22 cellular contexts compared by ENCODE assay signal in genomic region chr1:220339581-220339980, GRCh38.
A peak's percentile ranks its signal among the peaks of the same experiment; 100 is the strongest.
DNase-seq lines count a peak whose midpoint lies in the region; ATAC-seq and TF ChIP-seq lines count a peak whose summit lies in the region.
"Had no signal": no experiment of that assay in that cellular context is flagged by ENCODE, and none has a peak within 500 bp of the region (broad histone marks: within the 10 kb centered on the region; RNA-seq: fewer than 3 reads in every experiment).

No MANE protein-coding gene starts in this region.

- no peak for TF ChIP-seq POLR2A in breast epithelium (IDR thresholded peaks at IDR 0.05)

- no TSS peak for BruUV-seq in MCF 10A (replicated peaks; lab: Mats Ljungman, UMichigan)

- WGBS in HUES64 = 100% methylated on average over 1 of the region's 1 CpG
- 93% methylated on average over 1 of the region's 1 CpG; no CpG with 5 or more reads in 1 of the 2 experiments for WGBS in endodermal cell (ENCODE audit: insufficient coverage in 1 of 2, insufficient read length in 1 of 2), 2 experiments
- 92 to 100% (median 92%) methylated on average over 1 of the region's 1 CpG for WGBS in psoas muscle, 3 donors

- TF ChIP-seq CTCF in MCF 10A (IDR thresholded peaks at IDR 0.05; ENCODE audit: unreplicated experiment) (no peak), breast epithelium (IDR thresholded peaks at IDR 0.05) (no peak), endodermal cell (conservative IDR thresholded peaks at IDR 0.05) (peak; percentile 18), psoas muscle (IDR thresholded peaks at IDR 0.05) (peak; percentile 23)

- no peaks in the 10 kb centered on the region for H3K9me3 Mint-ChIP-seq in MCF 10A (ENCODE audit: unreplicated experiment)
- no peaks in the 10 kb centered on the region for H3K9me3 Mint-ChIP-seq in endodermal cell
- H3K9me3 Mint-ChIP-seq in stimulated activated naive B cell treated with anti-CD40 and anti-IgM and Interleukin-4, amounts not matched to agents 10 μg/mL and 1 μg/mL and 100 μg/mL, for 72 hours = no peaks in the 10 kb centered on the region
- no peaks in the 10 kb centered on the region for H3K9me3 Mint-ChIP-seq in CD4-positive, alpha-beta memory T cell
- H3K9me3 Mint-ChIP-seq: activated CD4-positive, alpha-beta memory T cell treated with anti-CD3 and anti-CD28 coated beads, Interleukin-2, amount 10 ng/mL, durations not matched to agents 7 days and 5 days; activated naive CD4-positive, alpha-beta T cell treated with anti-CD3 and anti-CD28 coated beads, Interleukin-2, amount 10 ng/mL, durations not matched to agents 7 days and 5 days; CD4-positive, alpha-beta T cell; central memory CD8-positive, alpha-beta T cell had no signal

- H3K4me3 Mint-ChIP-seq in MCF 10A (ENCODE audit: unreplicated experiment) (no peak overlapping the region), endodermal cell (no peak overlapping the region)
- no peak overlapping the region for H3K4me3 Mint-ChIP-seq in stimulated activated naive B cell treated with anti-CD40 and anti-IgM and Interleukin-4, amounts not matched to agents 10 μg/mL and 1 μg/mL and 100 μg/mL, for 72 hours
- H3K4me3 Mint-ChIP-seq in CD4-positive, alpha-beta memory T cell = no peak overlapping the region
- H3K4me3 Mint-ChIP-seq: activated CD4-positive, alpha-beta memory T cell treated with anti-CD3 and anti-CD28 coated beads, Interleukin-2, amount 10 ng/mL, durations not matched to agents 7 days and 5 days; activated naive CD4-positive, alpha-beta T cell treated with anti-CD3 and anti-CD28 coated beads, Interleukin-2, amount 10 ng/mL, durations not matched to agents 7 days and 5 days; CD4-positive, alpha-beta T cell; central memory CD8-positive, alpha-beta T cell had no signal

- DNase-seq in MCF 10A (ENCODE audit: unreplicated experiment) (peak; percentile 45), breast epithelium (ENCODE audit: low spot score in 2 of 2) (no peak), endodermal cell (no peak), psoas muscle (no peak), SHP77 treated with DMSO at 0.1 percent for 48 hours (lab: John Stamatoyannopoulos, UW) (no peak)
- no peak for DNase-seq in stimulated activated naive B cell treated with anti-CD40 and anti-IgM and Interleukin-4, amounts not matched to agents 10 μg/mL and 1 μg/mL and 100 μg/mL, for 72 hours
- DNase-seq in CD4-positive, alpha-beta memory T cell = no peak
- DNase-seq: activated CD4-positive, alpha-beta memory T cell treated with anti-CD3 and anti-CD28 coated beads, Interleukin-2, amount 10 ng/mL, durations not matched to agents 7 days and 5 days; activated CD4-positive, CD25-positive, alpha-beta regulatory T cell; activated naive CD4-positive, alpha-beta T cell treated with anti-CD3 and anti-CD28 coated beads, Interleukin-2, amount 10 ng/mL, durations not matched to agents 7 days and 5 days; activated T-cell treated with anti-CD3 and anti-CD28 coated beads, Interleukin-2, amount 50 U/mL, for 1 hour; anterior cingulate cortex; CD4-positive, alpha-beta T cell; GOT3; occipital lobe; T-helper 2 cell; testis had no signal

- H3K27ac ChIP-seq in breast epithelium = no peak overlapping the region
- peak overlapping the region; percentile 98 for H3K27ac ChIP-seq in HUES64 (ENCODE audit: low read depth, low read length)
- H3K27ac ChIP-seq in endodermal cell (ENCODE audit: low read depth, low read length) = no peak overlapping the region
- H3K27ac ChIP-seq in psoas muscle = no peak overlapping the region
- no peak overlapping the region for H3K27ac ChIP-seq in CD4-positive, alpha-beta memory T cell (ENCODE audit: low read depth, low read length)
- H3K27ac ChIP-seq: esophagus muscularis mucosa, right atrium auricular region, testis had no signal

- H3K4me1 ChIP-seq in breast epithelium (no peaks in the 10 kb centered on the region), HUES64 (ENCODE audit: insufficient read depth, low read length) (peaks cover 29% of the 10 kb centered on the region), endodermal cell (ENCODE audit: control insufficient read depth, insufficient read depth, low read length) (no peaks in the 10 kb centered on the region), psoas muscle (no peaks in the 10 kb centered on the region)
- H3K4me1 ChIP-seq in CD4-positive, alpha-beta memory T cell (ENCODE audit: insufficient read depth, low read length) = no peaks in the 10 kb centered on the region
- H3K4me1 ChIP-seq: esophagus muscularis mucosa, right atrium auricular region, testis had no signal

- H3K4me3 ChIP-seq in breast epithelium (no peak overlapping the region), HUES64 (ENCODE audit: low read length) (no peak overlapping the region), endodermal cell (ENCODE audit: low read length) (no peak overlapping the region), psoas muscle (no peak overlapping the region)
- no peak overlapping the region for H3K4me3 ChIP-seq in CD4-positive, alpha-beta memory T cell (ENCODE audit: low read length in 2 of 2)
- H3K4me3 ChIP-seq: esophagus muscularis mucosa, lung, right atrium auricular region, testis had no signal

- H3K27me3 ChIP-seq in breast epithelium (no peaks in the 10 kb centered on the region), HUES64 (ENCODE audit: insufficient read depth, low read length) (no peaks in the 10 kb centered on the region), endodermal cell (ENCODE audit: control insufficient read depth, insufficient read depth, low read length, poor library complexity, severe bottlenecking) (no peaks in the 10 kb centered on the region), psoas muscle (ENCODE audit: insufficient read depth in 3 of 3, low read length in 2 of 3) (no peaks in the 10 kb centered on the region)
- H3K27me3 ChIP-seq in CD4-positive, alpha-beta memory T cell (ENCODE audit: insufficient read depth, low read length) = no peaks in the 10 kb centered on the region
- H3K27me3 ChIP-seq: esophagus muscularis mucosa, right atrium auricular region, testis had no signal

- peak overlapping the region; percentile 26 for H3K9ac ChIP-seq in HUES64 (ENCODE audit: low read depth, low read length)
- no peak overlapping the region for H3K9ac ChIP-seq in endodermal cell (ENCODE audit: extremely low read depth, low read length, poor library complexity, severe bottlenecking)

- no peak overlapping the region for H3K27ac Mint-ChIP-seq in MCF 10A (ENCODE audit: low read depth, unreplicated experiment)
- H3K27ac Mint-ChIP-seq in endodermal cell = peak overlapping the region; percentile 93
- H3K27ac Mint-ChIP-seq in stimulated activated naive B cell treated with anti-CD40 and anti-IgM and Interleukin-4, amounts not matched to agents 10 μg/mL and 1 μg/mL and 100 μg/mL, for 72 hours = no peak overlapping the region
- no peak overlapping the region for H3K27ac Mint-ChIP-seq in CD4-positive, alpha-beta memory T cell
- H3K27ac Mint-ChIP-seq: activated CD4-positive, alpha-beta memory T cell treated with anti-CD3 and anti-CD28 coated beads, Interleukin-2, amount 10 ng/mL, durations not matched to agents 7 days and 5 days; activated naive CD4-positive, alpha-beta T cell treated with anti-CD3 and anti-CD28 coated beads, Interleukin-2, amount 10 ng/mL, durations not matched to agents 7 days and 5 days; CD4-positive, alpha-beta T cell had no signal

- H3K9me3 ChIP-seq in breast epithelium (no peaks in the 10 kb centered on the region), HUES64 (ENCODE audit: insufficient read depth, low read depth, low read length) (no peaks in the 10 kb centered on the region), endodermal cell (ENCODE audit: control insufficient read depth, low read length) (no peaks in the 10 kb centered on the region), psoas muscle (no peaks in the 10 kb centered on the region)
- H3K9me3 ChIP-seq in CD4-positive, alpha-beta memory T cell (ENCODE audit: control insufficient read depth in 1 of 2, low read length in 2 of 2) = no peaks in the 10 kb centered on the region
- H3K9me3 ChIP-seq: esophagus muscularis mucosa, right atrium auricular region, testis had no signal

- H3K27me3 Mint-ChIP-seq in MCF 10A (ENCODE audit: insufficient read depth, unreplicated experiment) (no peaks in the 10 kb centered on the region), endodermal cell (ENCODE audit: insufficient read depth) (no peaks in the 10 kb centered on the region)
- H3K27me3 Mint-ChIP-seq in stimulated activated naive B cell treated with anti-CD40 and anti-IgM and Interleukin-4, amounts not matched to agents 10 μg/mL and 1 μg/mL and 100 μg/mL, for 72 hours = no peaks in the 10 kb centered on the region
- H3K27me3 Mint-ChIP-seq in CD4-positive, alpha-beta memory T cell = peaks cover 3 to 4% of the 10 kb centered on the region in 2 donors
- H3K27me3 Mint-ChIP-seq: activated CD4-positive, alpha-beta memory T cell treated with anti-CD3 and anti-CD28 coated beads, Interleukin-2, amount 10 ng/mL, durations not matched to agents 7 days and 5 days had no signal

- H3K4me1 Mint-ChIP-seq in MCF 10A (ENCODE audit: insufficient read depth, unreplicated experiment) = peaks cover 44% of the 10 kb centered on the region
- H3K4me1 Mint-ChIP-seq in endodermal cell = peaks cover 24% of the 10 kb centered on the region
- peaks cover 3% of the 10 kb centered on the region in 2 donors for H3K4me1 Mint-ChIP-seq in stimulated activated naive B cell treated with anti-CD40 and anti-IgM and Interleukin-4, amounts not matched to agents 10 μg/mL and 1 μg/mL and 100 μg/mL, for 72 hours
- no peaks in the 10 kb centered on the region for H3K4me1 Mint-ChIP-seq in CD4-positive, alpha-beta memory T cell
- H3K4me1 Mint-ChIP-seq: activated CD4-positive, alpha-beta memory T cell treated with anti-CD3 and anti-CD28 coated beads, Interleukin-2, amount 10 ng/mL, durations not matched to agents 7 days and 5 days; activated naive CD4-positive, alpha-beta T cell treated with anti-CD3 and anti-CD28 coated beads, Interleukin-2, amount 10 ng/mL, durations not matched to agents 7 days and 5 days; central memory CD8-positive, alpha-beta T cell had no signal

- ATAC-seq in psoas muscle = peak in 2 of 4 donors; percentile 68
- no peak for ATAC-seq in stimulated activated naive B cell treated with anti-CD40 and anti-IgM and Interleukin-4, amounts not matched to agents 10 μg/mL and 1 μg/mL and 100 μg/mL, for 72 hours (replicated peaks)

- H3K36me3 ChIP-seq in breast epithelium (no peaks in the 10 kb centered on the region), HUES64 (ENCODE audit: insufficient read depth, low read length) (no peaks in the 10 kb centered on the region), endodermal cell (ENCODE audit: control insufficient read depth, insufficient read depth, low read length) (no peaks in the 10 kb centered on the region), psoas muscle (ENCODE audit: insufficient read depth in 1 of 2, low read depth in 1 of 2) (no peaks in the 10 kb centered on the region)
- H3K36me3 ChIP-seq in CD4-positive, alpha-beta memory T cell (ENCODE audit: insufficient read depth, low read length) = no peaks in the 10 kb centered on the region
- H3K36me3 ChIP-seq: esophagus muscularis mucosa, right atrium auricular region had no signal

- POLR2A ChIA-PET in MCF 10A (lab: Yijun Ruan, JAX) = interaction anchor here (0.6 to 1.3 kb wide), 4 partner anchors 30 to 1211 kb away, joined by 3 to 5 read pairs (median 3); no protein-coding TSS in a partner anchor
- POLR2A ChIA-PET in CD4-positive, alpha-beta memory T cell (lab: Charles Lee; ENCODE audit: partially characterized antibody) = no interaction called here

- intact Hi-C loops in MCF 10A (cut with micrococcal nuclease) = no loop called here
- intact Hi-C loops in breast epithelium (cut with DNase I; ENCODE audit: low total_unique reads) = no loop called here
- intact Hi-C loops in psoas muscle (cut with DNase I) = no loop called here
- intact Hi-C loops in CD4-positive, alpha-beta memory T cell (cut with micrococcal nuclease) = no loop called here

- CTCF ChIA-PET in MCF 10A (lab: Yijun Ruan, JAX) = interaction anchor here (0.5 to 1.4 kb wide), 5 partner anchors 8 to 146 kb away, joined by 3 to 4 read pairs (median 3); no protein-coding TSS in a partner anchor
- CTCF ChIA-PET in CD4-positive, alpha-beta memory T cell (lab: Charles Lee; ENCODE audit: partially characterized antibody) = no interaction called here

- peaks cover 14% of the 10 kb centered on the region for H3K36me3 Mint-ChIP-seq in MCF 10A (ENCODE audit: insufficient read depth, unreplicated experiment)
- H3K36me3 Mint-ChIP-seq in endodermal cell (ENCODE audit: low read depth) = no peaks in the 10 kb centered on the region
- no peaks in the 10 kb centered on the region for H3K36me3 Mint-ChIP-seq in stimulated activated naive B cell treated with anti-CD40 and anti-IgM and Interleukin-4, amounts not matched to agents 10 μg/mL and 1 μg/mL and 100 μg/mL, for 72 hours
- no peaks in the 10 kb centered on the region for H3K36me3 Mint-ChIP-seq in CD4-positive, alpha-beta memory T cell
- H3K36me3 Mint-ChIP-seq: activated naive CD4-positive, alpha-beta T cell treated with anti-CD3 and anti-CD28 coated beads, Interleukin-2, amount 10 ng/mL, durations not matched to agents 7 days and 5 days had no signal

Comparison
In these comparisons a context has a peak if more than half of its experiments do, and no peak if none do; other contexts are left out.
1. CTCF ChIP-seq: peak in endodermal cell (single experiment) and psoas muscle (single experiment); none in MCF 10A (single experiment) and breast epithelium (0 of 3).